In genomic region chr14:22610931-22611330, GRCh38 we compare ENCODE assay signal across 21 cellular contexts. TPM values are rescaled to one million over a fixed set of nuclear protein-coding genes. Genes with fewer than 3 reads are reported as not detected.
"Had no signal": no experiment of that assay in that cellular context is flagged by ENCODE, and none has a peak within 500 bp of the region (broad histone marks: within the 10 kb centered on the region; RNA-seq: fewer than 3 reads in every experiment).

No MANE protein-coding gene starts in this region.

- H3K27ac Mint-ChIP-seq: activated CD4-positive, alpha-beta T cell treated with anti-CD3 and anti-CD28 coated beads, Interleukin-2, amount 10 ng/mL, durations not matched to agents 24 days and 14 days; activated CD8-positive, alpha-beta T cell treated with anti-CD3 and anti-CD28 coated beads for 36 hours; activated naive CD4-positive, alpha-beta T cell treated with anti-CD3 and anti-CD28 coated beads, Interleukin-2, amount 10 ng/mL, durations not matched to agents 7 days and 5 days; natural killer cell; T-helper 2 cell treated with Interferon-gamma antibody and Interleukin-4, amounts not matched to agents 5 μg/mL and 100 μg/mL, for 36 hours had no signal

- DNase-seq: activated CD4-positive, alpha-beta T cell treated with anti-CD3 and anti-CD28 coated beads, Interleukin-2, amount 10 ng/mL, durations not matched to agents 24 days and 14 days; activated CD8-positive, alpha-beta T cell treated with anti-CD3 and anti-CD28 coated beads for 36 hours; activated naive CD4-positive, alpha-beta T cell treated with anti-CD3 and anti-CD28 coated beads, Interleukin-2, amount 10 ng/mL, durations not matched to agents 7 days and 5 days; activated T-cell treated with anti-CD3 and anti-CD28 coated beads, Interleukin-2, amount 50 U/mL, for 1 hour; cortex of kidney; effector CD8-positive, alpha-beta T cell; heart right ventricle; kidney glomerular epithelial cell; mesendoderm; natural killer cell; pancreas; stimulated activated CD4-positive, alpha-beta T cell treated with anti-CD3 and anti-CD28 coated beads, Interleukin-4, amount 100 ng/mL, for 24 hours had no signal

- H3K4me1 Mint-ChIP-seq: activated CD4-positive, alpha-beta T cell treated with anti-CD3 and anti-CD28 coated beads, Interleukin-2, amount 10 ng/mL, durations not matched to agents 24 days and 14 days; activated naive CD4-positive, alpha-beta T cell treated with anti-CD3 and anti-CD28 coated beads, Interleukin-2, amount 10 ng/mL, durations not matched to agents 7 days and 5 days; natural killer cell; stimulated activated effector memory CD8-positive, alpha-beta T cell treated with anti-CD3 and anti-CD28 coated beads, Interleukin-12 subunit alpha, Interleukin-12 subunit beta, amount 100 ng/mL, for 72 hours had no signal

- ATAC-seq: activated CD8-positive, alpha-beta T cell treated with anti-CD3 and anti-CD28 coated beads for 36 hours; natural killer cell; pancreas; sciatic nerve had no signal

- H3K4me3 ChIP-seq: ascending aorta, heart right ventricle, pancreas had no signal

- H3K9me3 Mint-ChIP-seq: activated CD4-positive, alpha-beta T cell treated with anti-CD3 and anti-CD28 coated beads, Interleukin-2, amount 10 ng/mL, durations not matched to agents 24 days and 14 days; activated CD8-positive, alpha-beta T cell treated with anti-CD3 and anti-CD28 coated beads for 36 hours; activated naive CD4-positive, alpha-beta T cell treated with anti-CD3 and anti-CD28 coated beads, Interleukin-2, amount 10 ng/mL, durations not matched to agents 7 days and 5 days; natural killer cell; stimulated activated effector memory CD8-positive, alpha-beta T cell treated with anti-CD3 and anti-CD28 coated beads, Interleukin-12 subunit alpha, Interleukin-12 subunit beta, amount 100 ng/mL, for 72 hours; T-helper 2 cell treated with Interferon-gamma antibody and Interleukin-4, amounts not matched to agents 5 μg/mL and 100 μg/mL, for 36 hours had no signal

- H3K9me3 ChIP-seq: pancreas had no signal

- H3K27me3 ChIP-seq: ascending aorta, heart right ventricle, pancreas had no signal

- H3K27ac ChIP-seq: heart right ventricle, pancreas had no signal

- H3K4me3 Mint-ChIP-seq: activated CD4-positive, alpha-beta T cell treated with anti-CD3 and anti-CD28 coated beads, Interleukin-2, amount 10 ng/mL, durations not matched to agents 24 days and 14 days; activated CD8-positive, alpha-beta T cell treated with anti-CD3 and anti-CD28 coated beads for 36 hours; activated naive CD4-positive, alpha-beta T cell treated with anti-CD3 and anti-CD28 coated beads, Interleukin-2, amount 10 ng/mL, durations not matched to agents 7 days and 5 days; natural killer cell; stimulated activated effector memory CD8-positive, alpha-beta T cell treated with anti-CD3 and anti-CD28 coated beads, Interleukin-12 subunit alpha, Interleukin-12 subunit beta, amount 100 ng/mL, for 72 hours; T-helper 2 cell treated with Interferon-gamma antibody and Interleukin-4, amounts not matched to agents 5 μg/mL and 100 μg/mL, for 36 hours had no signal

- H3K27me3 Mint-ChIP-seq: activated CD4-positive, alpha-beta T cell treated with anti-CD3 and anti-CD28 coated beads, Interleukin-2, amount 10 ng/mL, durations not matched to agents 24 days and 14 days; activated CD8-positive, alpha-beta T cell treated with anti-CD3 and anti-CD28 coated beads for 36 hours; activated naive CD4-positive, alpha-beta T cell treated with anti-CD3 and anti-CD28 coated beads, Interleukin-2, amount 10 ng/mL, durations not matched to agents 7 days and 5 days had no signal

RNA-seq across cellular contexts. Expression of gene OR6J1, which starts 33.2 kb away (rescaled TPM):
- total RNA-seq: activated CD4-positive, alpha-beta T cell treated with anti-CD3 and anti-CD28 coated beads, Interleukin-2, amount 10 ng/mL, durations not matched to agents 24 days and 14 days; activated CD8-positive, alpha-beta T cell treated with anti-CD3 and anti-CD28 coated beads for 36 hours; ascending aorta; esophagus mucosa; heart right ventricle; liver; natural killer cell; pulmonary artery endothelial cell; sciatic nerve; urinary bladder had no signal
- polyA plus RNA-seq: adipose tissue, heart right ventricle, liver, urinary bladder had no signal
